Comparison of ENCODE assay signal across 8 cellular contexts in genomic region chr1:965526-966134, GRCh38. TPM values are rescaled to one million over a fixed set of nuclear protein-coding genes. Genes with fewer than 3 reads are reported as not detected.
DNase-seq lines count a peak whose midpoint lies in the region; ATAC-seq and TF ChIP-seq lines count a peak whose summit lies in the region.
"Had no signal": no experiment of that assay in that cellular context is flagged by ENCODE, and none has a peak within 500 bp of the region (broad histone marks: within the 10 kb centered on the region; RNA-seq: fewer than 3 reads in every experiment).

No MANE protein-coding gene starts in this region.

- CTCF ChIA-PET in MCF 10A (lab: Yijun Ruan, JAX), result interaction anchor here (0.6 to 1.4 kb wide), 2 partner anchors 10 to 17 kb away, joined by 3 to 7 read pairs; no protein-coding TSS in a partner anchor

- H3K36me3 Mint-ChIP-seq in activated T-cell treated with anti-CD3 and anti-CD28 coated beads, Interleukin-2, amount 50 U/mL, for 72 hours (ENCODE audit: insufficient read depth in 2 of 2), result peaks cover 0 to 2% of the 10 kb centered on the region in 2 donors
- H3K36me3 Mint-ChIP-seq in MCF 10A (ENCODE audit: insufficient read depth, unreplicated experiment), result peaks cover 11% of the 10 kb centered on the region

- no TSS peak for BruUV-seq in MCF 10A (replicated peaks; lab: Mats Ljungman, UMichigan)

- H3K9me3 Mint-ChIP-seq in activated T-cell treated with anti-CD3 and anti-CD28 coated beads, Interleukin-2, amount 50 U/mL, for 72 hours, result peaks cover 0 to 6% of the 10 kb centered on the region in 2 donors
- no peaks in the 10 kb centered on the region for H3K9me3 Mint-ChIP-seq in MCF 10A (ENCODE audit: unreplicated experiment)

- POLR2A ChIA-PET in MCF 10A (lab: Yijun Ruan, JAX), result interaction anchor here (1.8 kb wide), 1 partner anchor 10 kb away, joined by 7 read pairs; no protein-coding TSS in a partner anchor

- DNase-seq in activated T-cell treated with anti-CD3 and anti-CD28 coated beads, Interleukin-2, amount 50 U/mL, for 72 hours, result no peak
- no peak for DNase-seq in activated T-cell treated with anti-CD3 and anti-CD28 coated beads, Interleukin-2, amount 50 U/mL, for 1 hour
- DNase-seq in MCF 10A (ENCODE audit: unreplicated experiment) (no peak), A172 (ENCODE audit: low spot score) (no peak), AG20443 (ENCODE audit: low spot score) (no peak)
- no peak for DNase-seq in stimulated activated naive CD8-positive, alpha-beta T cell treated with anti-CD3 and anti-CD28 coated beads, Interleukin-15, Interleukin-2, amounts not matched to agents 100 U/mL and 50 U/mL, for 24 hours
- DNase-seq: NCI-H1417 treated with DMSO at 0.1 percent for 48 hours had no signal

- TF ChIP-seq CTCF in MCF 10A (IDR thresholded peaks at IDR 0.05; ENCODE audit: unreplicated experiment), result no peak

- H3K27me3 Mint-ChIP-seq in activated T-cell treated with anti-CD3 and anti-CD28 coated beads, Interleukin-2, amount 50 U/mL, for 72 hours (ENCODE audit: low read depth), result peaks cover 17% of the 10 kb centered on the region
- H3K27me3 Mint-ChIP-seq in MCF 10A (ENCODE audit: insufficient read depth, unreplicated experiment), result no peaks in the 10 kb centered on the region

- no peak overlapping the region for H3K27ac Mint-ChIP-seq in activated T-cell treated with anti-CD3 and anti-CD28 coated beads, Interleukin-2, amount 50 U/mL, for 72 hours
- H3K27ac Mint-ChIP-seq in MCF 10A (ENCODE audit: low read depth, unreplicated experiment), result no peak overlapping the region

- intact Hi-C loops in MCF 10A (cut with micrococcal nuclease), result no loop called here

- peak overlapping the region; percentile 37 to 64 for H3K4me3 Mint-ChIP-seq in activated T-cell treated with anti-CD3 and anti-CD28 coated beads, Interleukin-2, amount 50 U/mL, for 72 hours
- H3K4me3 Mint-ChIP-seq in MCF 10A (ENCODE audit: unreplicated experiment), result peak overlapping the region; percentile 75

- peak in 1 of 2 donors; percentile 2 for ATAC-seq in activated T-cell treated with anti-CD3 and anti-CD28 coated beads, Interleukin-2, amount 50 U/mL, for 72 hours (replicated peaks in 1 of 2)
- peak; percentile 1 for ATAC-seq in stimulated activated naive CD8-positive, alpha-beta T cell treated with anti-CD3 and anti-CD28 coated beads, Interleukin-15, Interleukin-2, amounts not matched to agents 100 U/mL and 50 U/mL, for 24 hours

- H3K4me1 Mint-ChIP-seq in activated T-cell treated with anti-CD3 and anti-CD28 coated beads, Interleukin-2, amount 50 U/mL, for 72 hours (ENCODE audit: low read depth), result peaks cover 7% of the 10 kb centered on the region
- peaks cover 4% of the 10 kb centered on the region for H3K4me1 Mint-ChIP-seq in MCF 10A (ENCODE audit: insufficient read depth, unreplicated experiment)

RNA-seq across cellular contexts. Expression of gene PLEKHN1, which starts 0.7 kb away (rescaled TPM):
- 1 to 10 TPM; 1.9 to 2.3 TPM for total RNA-seq in activated T-cell treated with anti-CD3 and anti-CD28 coated beads, Interleukin-2, amount 50 U/mL, for 72 hours
- total RNA-seq in MCF 10A (2022), result 7.9 and 11.1 TPM in 2 replicates
- 0.62 and 0.93 TPM in 2 replicates for total RNA-seq in A172 (2014; rRNA removed; shearing (Covaris generic))
- total RNA-seq: OCI-LY7 had no signal

RNA-seq across cellular contexts. Expression of gene KLHL17, which starts 5.2 kb away (rescaled TPM):
- 10 to 100 TPM; 12.7 to 22.8 TPM for total RNA-seq in activated T-cell treated with anti-CD3 and anti-CD28 coated beads, Interleukin-2, amount 50 U/mL, for 72 hours
- total RNA-seq in MCF 10A (2022), result 15.1 and 18.1 TPM in 2 replicates
- 2.9 and 8.0 TPM in 2 replicates for total RNA-seq in A172 (2014; rRNA removed; shearing (Covaris generic))

RNA-seq across cellular contexts. Expression of gene NOC2L, which starts 6.6 kb away (rescaled TPM):
- 10 to 100 TPM; 72.7 to 90.0 TPM for total RNA-seq in activated T-cell treated with anti-CD3 and anti-CD28 coated beads, Interleukin-2, amount 50 U/mL, for 72 hours
- 117 and 136 TPM in 2 replicates for total RNA-seq in MCF 10A (2022)
- 68.7 and 72.8 TPM in 2 replicates for total RNA-seq in A172 (2014; rRNA removed; shearing (Covaris generic))

RNA-seq across cellular contexts. Expression of gene PERM1, which starts 16.3 kb away (rescaled TPM):
- not detected for total RNA-seq in activated T-cell treated with anti-CD3 and anti-CD28 coated beads, Interleukin-2, amount 50 U/mL, for 72 hours
- not detected in 2 replicates for total RNA-seq in MCF 10A (2022)
- 0.29 TPM in 1 of 2 replicates, not detected in the other for total RNA-seq in A172 (2014; rRNA removed; shearing (Covaris generic))
- total RNA-seq: OCI-LY7 had no signal

RNA-seq across cellular contexts. Expression of gene HES4, which starts 34.3 kb away (rescaled TPM):
- total RNA-seq in activated T-cell treated with anti-CD3 and anti-CD28 coated beads, Interleukin-2, amount 50 U/mL, for 72 hours, result 1 to 10 TPM; 7.8 to 9.9 TPM
- total RNA-seq in MCF 10A (2022), result 42.1 and 42.6 TPM in 2 replicates
- 10.0 and 20.7 TPM in 2 replicates for total RNA-seq in A172 (2014; rRNA removed; shearing (Covaris generic))
- total RNA-seq: OCI-LY7 had no signal
